In genomic region chr3:56468184-56469106, GRCh38 we compare ENCODE assay signal across 8 cellular contexts. TPM values are rescaled to one million over a fixed set of nuclear protein-coding genes. Genes with fewer than 3 reads are reported as not detected.
DNase-seq lines count a peak whose midpoint lies in the region; ATAC-seq and TF ChIP-seq lines count a peak whose summit lies in the region.

TSS of gene ERC2 (minus strand) at chr3:56468467.

- H3K4me1 ChIP-seq in A673 (ENCODE audit: insufficient read depth, low read length, poor library complexity, severe bottlenecking): no peaks in the 10 kb centered on the region
- peaks cover 0 to 17% of the 10 kb centered on the region in 2 donors for H3K4me1 ChIP-seq in muscle layer of duodenum (ENCODE audit: control insufficient read depth in 1 of 2, insufficient read depth in 2 of 2, low read length in 2 of 2)
- H3K4me1 ChIP-seq in vagina: peaks cover 7% of the 10 kb centered on the region

- ATAC-seq in SK-N-SH treated with all-trans-retinoic acid at 6 μM for 48 hours: peak; percentile 79
- ATAC-seq in GM19328 (IDR thresholded peaks at IDR 0.05; ENCODE audit: unreplicated experiment): no peak
- ATAC-seq in HG02840 (IDR thresholded peaks at IDR 0.05; ENCODE audit: low FRiP score, unreplicated experiment): no peak

- H3K27ac ChIP-seq in A673 (ENCODE audit: low read depth, low read length, poor library complexity, severe bottlenecking) (no peak within 1 kb of the TSS), muscle layer of duodenum (ENCODE audit: low read length) (no peak within 1 kb of the TSS), vagina (no peak within 1 kb of the TSS)

- no TSS peak for BruUV-seq in A673 (replicated peaks; lab: Mats Ljungman, UMichigan)

- intact Hi-C loops in A673 (cut with micrococcal nuclease; ENCODE audit: unreplicated experiment): no loop called here
- intact Hi-C loops in vagina (cut with DNase I): no loop called here

- no peaks in the 10 kb centered on the region for H3K36me3 ChIP-seq in A673 (ENCODE audit: insufficient read depth, low read length, poor library complexity, severe bottlenecking)
- no peaks in the 10 kb centered on the region for H3K36me3 ChIP-seq in muscle layer of duodenum (ENCODE audit: control insufficient read depth in 1 of 2, insufficient read depth in 2 of 2, low read length in 2 of 2)
- H3K36me3 ChIP-seq in vagina: no peaks in the 10 kb centered on the region

- DNase-seq in A673 (ENCODE audit: low spot score): peak; percentile 41
- peak; percentile 38 for DNase-seq in H4 (ENCODE audit: low spot score)
- DNase-seq in fibroblast of gingiva (ENCODE audit: low read depth): peak; percentile 9
- no peak for DNase-seq in vagina (ENCODE audit: extremely low spot score in 2 of 2)

- TF ChIP-seq CTCF in A673 (conservative IDR thresholded peaks at IDR 0.05; ENCODE audit: low read depth, low read length) (peak; percentile 32; the same call in 1 of the 2 replicates), vagina (IDR thresholded peaks at IDR 0.05) (no peak)

- peak within 1 kb of the TSS; percentile 38 for H3K4me3 ChIP-seq in A673 (ENCODE audit: low read depth, low read length, poor library complexity, severe bottlenecking)
- peak within 1 kb of the TSS; percentile 55 to 69 for H3K4me3 ChIP-seq in muscle layer of duodenum (ENCODE audit: low read depth in 1 of 2, low read length in 2 of 2)
- peak within 1 kb of the TSS; percentile 49 to 53 for H3K4me3 ChIP-seq in vagina

- POLR2A ChIA-PET in A673 (lab: Charles Lee; ENCODE audit: low non-redundant PET): no interaction called here

- no peaks in the 10 kb centered on the region for H3K9me3 ChIP-seq in A673 (ENCODE audit: low read depth, low read length, poor library complexity, severe bottlenecking)
- H3K9me3 ChIP-seq in muscle layer of duodenum (ENCODE audit: control insufficient read depth in 1 of 2, low read length in 2 of 2): no peaks in the 10 kb centered on the region
- H3K9me3 ChIP-seq in vagina: no peaks in the 10 kb centered on the region

- no peak for TF ChIP-seq POLR2A in vagina (IDR thresholded peaks at IDR 0.05)

- H3K27me3 ChIP-seq in A673 (replicated peaks; ENCODE audit: insufficient read depth, low read depth, low read length, poor library complexity): peaks cover 35% of the 10 kb centered on the region
- H3K27me3 ChIP-seq in muscle layer of duodenum (ENCODE audit: low read depth, low read length): peaks cover 10% of the 10 kb centered on the region
- peaks cover 7% of the 10 kb centered on the region for H3K27me3 ChIP-seq in vagina

- CTCF ChIA-PET in A673 (lab: Charles Lee): no interaction called here

TF ChIP-seq in SK-N-SH treated with all-trans-retinoic acid at 6 μM for 48 hours, 23 proteins besides CTCF, POLR2A, EP300 and RAD21 (continues in another document):
- TF ChIP-seq ZNF70 (CRISPR knock-in tag; IDR thresholded peaks at IDR 0.05): no peak
- no peak for TF ChIP-seq ESRRG (CRISPR knock-in tag; IDR thresholded peaks at IDR 0.05)
- no peak for TF ChIP-seq ZNF8 (CRISPR knock-in tag; IDR thresholded peaks at IDR 0.05)
- TF ChIP-seq CSDC2 (CRISPR knock-in tag; IDR thresholded peaks at IDR 0.05): no peak
- no peak for TF ChIP-seq RARB (CRISPR knock-in tag; IDR thresholded peaks at IDR 0.05)
- TF ChIP-seq ZFP30 (CRISPR knock-in tag; IDR thresholded peaks at IDR 0.05): no peak
- TF ChIP-seq POU6F1 (CRISPR knock-in tag; IDR thresholded peaks at IDR 0.05; ENCODE audit: borderline replicate concordance, low read depth): no peak
- no peak for TF ChIP-seq PATZ1 (CRISPR knock-in tag; IDR thresholded peaks at IDR 0.05; ENCODE audit: borderline replicate concordance)
- no peak for TF ChIP-seq ZC3H10 (CRISPR knock-in tag; IDR thresholded peaks at IDR 0.05)
- TF ChIP-seq PPARA (CRISPR knock-in tag; IDR thresholded peaks at IDR 0.05; ENCODE audit: borderline replicate concordance): no peak
- no peak for TF ChIP-seq ARNTL (CRISPR knock-in tag; IDR thresholded peaks at IDR 0.05; ENCODE audit: borderline replicate concordance, low read depth)
- TF ChIP-seq ZNF565 (CRISPR knock-in tag; conservative IDR thresholded peaks at IDR 0.05; ENCODE audit: low read depth): no peak
- no peak for TF ChIP-seq BACH2 (CRISPR knock-in tag; IDR thresholded peaks at IDR 0.05; ENCODE audit: borderline replicate concordance)
- TF ChIP-seq TSHZ2 (CRISPR knock-in tag; IDR thresholded peaks at IDR 0.05): no peak
- no peak for TF ChIP-seq GLIS3 (CRISPR knock-in tag; IDR thresholded peaks at IDR 0.05)
- no peak for TF ChIP-seq OSR1 (CRISPR knock-in tag; IDR thresholded peaks at IDR 0.05)
- TF ChIP-seq TOX (CRISPR knock-in tag; IDR thresholded peaks at IDR 0.05; ENCODE audit: borderline replicate concordance): no peak
- TF ChIP-seq CSRNP3 (CRISPR knock-in tag; IDR thresholded peaks at IDR 0.05): no peak

RNA-seq across cellular contexts. Expression of gene ERC2, which starts in this region (rescaled TPM):
- total RNA-seq in A673 (2021) (0.90 and 1.4 TPM in 2 replicates), vagina (1.2 TPM)
- 0.18 and 1.6 TPM in 2 replicates for total RNA-seq in H4 (2014; rRNA removed; shearing (Covaris generic))

Comparison
In these comparisons a context has a peak if more than half of its experiments do, and no peak if none do; other contexts are left out.
1. DNase-seq: peak in A673 (single experiment), H4 (single experiment) and fibroblast of gingiva (single experiment); none in vagina (0 of 2).
2. Peak in every context shown above with its lines, with median percentiles within 50 percentile points of each other: H3K4me3 ChIP-seq.